ENCODE assay signal across 15 cellular contexts in genomic region chr19:5290336-5291262, GRCh38. TPM values are rescaled to one million over a fixed set of nuclear protein-coding genes. Genes with fewer than 3 reads are reported as not detected.
A peak's percentile ranks its signal among the peaks of the same experiment; 100 is the strongest.
DNase-seq lines count a peak whose midpoint lies in the region; ATAC-seq and TF ChIP-seq lines count a peak whose summit lies in the region.
"Had no signal": no experiment of that assay in that cellular context is flagged by ENCODE, and none has a peak within 500 bp of the region (broad histone marks: within the 10 kb centered on the region; RNA-seq: fewer than 3 reads in every experiment).

No MANE protein-coding gene starts in this region.

- H3K9me3 ChIP-seq in left ventricle myocardium inferior (replicated peaks) = no peaks in the 10 kb centered on the region
- no peaks in the 10 kb centered on the region for H3K9me3 ChIP-seq in osteoblast (ENCODE audit: low read depth, low read length)
- H3K9me3 ChIP-seq in upper lobe of right lung = no peaks in the 10 kb centered on the region
- H3K9me3 ChIP-seq: A549, mucosa of descending colon had no signal

- peak overlapping the region; percentile 28 for H3K4me2 ChIP-seq in osteoblast (ENCODE audit: insufficient read depth, low read length)
- H3K4me2 ChIP-seq: A549 had no signal

- TF ChIP-seq CTCF in left ventricle myocardium inferior (IDR thresholded peaks at IDR 0.05; ENCODE audit: borderline replicate concordance) (no peak), osteoblast (IDR thresholded peaks at IDR 0.05; ENCODE audit: extremely low read depth, low read depth, low read length) (no peak), upper lobe of right lung (IDR thresholded peaks at IDR 0.05) (no peak)

- H3K27ac ChIP-seq in left ventricle myocardium inferior (replicated peaks) (peak overlapping the region; percentile 87), osteoblast (ENCODE audit: low read depth, low read length) (no peak overlapping the region), upper lobe of right lung (peak overlapping the region; percentile 26)
- H3K27ac ChIP-seq: A549 had no signal

- H3K4me1 ChIP-seq in left ventricle myocardium inferior (peaks cover 67% of the 10 kb centered on the region), osteoblast (ENCODE audit: insufficient read depth, low read length) (peaks cover 41% of the 10 kb centered on the region), upper lobe of right lung (peaks cover 14% of the 10 kb centered on the region)

- DNase-seq in left ventricle myocardium inferior = no peak
- no peak for DNase-seq in left cardiac atrium
- peak; percentile 90 for DNase-seq in globus pallidus (ENCODE audit: low spot score)
- peak; percentile 72 for DNase-seq in osteoblast (ENCODE audit: insufficient read length, low spot score, missing footprints)
- DNase-seq in upper lobe of right lung = no peak
- DNase-seq in H4 (ENCODE audit: low spot score) = no peak
- no peak for DNase-seq in SW480 (ENCODE audit: low spot score)
- DNase-seq: activated CD4-positive, CD25-positive, alpha-beta regulatory T cell; activated CD8-positive, alpha-beta memory T cell treated with anti-CD3 and anti-CD28 coated beads, Interleukin-2, amount 50 U/mL, for 4 hours; COR-L47; mucosa of descending colon; stimulated activated CD4-positive, alpha-beta T cell treated with anti-CD3 and anti-CD28 coated beads, Interleukin-4, amount 100 ng/mL, for 1 hour had no signal

- H3K79me2 ChIP-seq in osteoblast (ENCODE audit: insufficient read depth, low read length) = peaks cover 62% of the 10 kb centered on the region

- ATAC-seq in left cardiac atrium = no peak
- no peak for ATAC-seq in upper lobe of right lung
- ATAC-seq in GM18907 (IDR thresholded peaks at IDR 0.05; ENCODE audit: unreplicated experiment) = no peak
- ATAC-seq: A549, esophagus mucosa, mucosa of descending colon had no signal

- H3K36me3 ChIP-seq in left ventricle myocardium inferior = peaks cover 6% of the 10 kb centered on the region
- peaks cover 7% of the 10 kb centered on the region for H3K36me3 ChIP-seq in osteoblast (ENCODE audit: insufficient read depth, low read length)
- no peaks in the 10 kb centered on the region for H3K36me3 ChIP-seq in upper lobe of right lung

- peaks cover 67% of the 10 kb centered on the region for H4K20me1 ChIP-seq in osteoblast (ENCODE audit: insufficient read depth, low read length)

- H3K27me3 ChIP-seq in left ventricle myocardium inferior (ENCODE audit: low read depth) (peaks cover 32% of the 10 kb centered on the region), osteoblast (ENCODE audit: insufficient read depth, low read length) (no peaks in the 10 kb centered on the region), upper lobe of right lung (peaks cover 5% of the 10 kb centered on the region)

- intact Hi-C loops in left ventricle myocardium inferior (cut with micrococcal nuclease) (no loop called here), left cardiac atrium (cut with DNase I) (no loop called here), upper lobe of right lung (cut with DNase I) (no loop called here)

- no peak overlapping the region for H2AFZ ChIP-seq in osteoblast (ENCODE audit: low read length)

- peak overlapping the region; percentile 87 for H3K4me3 ChIP-seq in left ventricle myocardium inferior
- no peak overlapping the region for H3K4me3 ChIP-seq in osteoblast (ENCODE audit: insufficient read depth, low read length)
- H3K4me3 ChIP-seq in upper lobe of right lung = peak overlapping the region; percentile 63
- H3K4me3 ChIP-seq: A549, mucosa of descending colon had no signal

RNA-seq across cellular contexts. Expression of gene PTPRS, which starts 50.0 kb away (rescaled TPM):
- total RNA-seq in left ventricle myocardium inferior (40.0 TPM), left cardiac atrium (100 to 1,000 TPM in 1 of 2 donors, 10 to 100 TPM in 1; 95.6 to 130 TPM), osteoblast (218 and 227 TPM in 2 replicates), upper lobe of right lung (131 TPM)
- 47.4 and 63.8 TPM in 2 replicates for total RNA-seq in H4 (2014; rRNA removed; shearing (Covaris generic))

Comparison
In these comparisons a context has a peak if more than half of its experiments do, and no peak if none do; other contexts are left out.
1. DNase-seq: peak in globus pallidus (single experiment) and osteoblast (single experiment); none in left ventricle myocardium inferior (single experiment), left cardiac atrium (single experiment), upper lobe of right lung (single experiment), H4 (single experiment) and SW480 (single experiment).